ENCODE assay signal across 22 cellular contexts in genomic region chr2:168231609-168232241, GRCh38. TPM values are rescaled to one million over a fixed set of nuclear protein-coding genes. Genes with fewer than 3 reads are reported as not detected.
DNase-seq lines count a peak whose midpoint lies in the region; ATAC-seq, FAIRE-seq and TF ChIP-seq lines count a peak whose summit lies in the region.
"Had no signal": no experiment of that assay in that cellular context is flagged by ENCODE, and none has a peak within 500 bp of the region (broad histone marks: within the 10 kb centered on the region; RNA-seq: fewer than 3 reads in every experiment).

No MANE protein-coding gene starts in this region.

- H3K9ac ChIP-seq in IMR-90 (ENCODE audit: low read depth, low read length): no peak overlapping the region
- H3K9ac ChIP-seq: parathyroid adenoma had no signal

- no peak overlapping the region for H3K56ac ChIP-seq in IMR-90 (ENCODE audit: extremely low read depth, insufficient read depth, low read length)

- H3K4me1 ChIP-seq in IMR-90 (ENCODE audit: control insufficient read depth, insufficient read depth, low read length): peaks cover 6% of the 10 kb centered on the region; the same call in 1 of the 2 replicates
- H3K4me1 ChIP-seq: HAP-1, lower lobe of right lung, parathyroid adenoma, vagina had no signal

- H4K8ac ChIP-seq in IMR-90 (ENCODE audit: low read depth in 2 of 2, low read length in 2 of 2): no peak overlapping the region

- no CpG with 5 or more reads among the region's 7 CpGs for WGBS in IMR-90 (ENCODE audit: extremely low coverage in 2 of 2, insufficient read length in 1 of 2), 2 experiments

- in situ Hi-C loops in IMR-90 (cut with MboI; ENCODE audit: low sequenced_read_pairs): no loop called here

- dilution Hi-C loops in IMR-90 (cut with HindIII; ENCODE audit: low sequenced_read_pairs, unreplicated experiment): no loop called here

- H3K4me2 ChIP-seq in IMR-90 (ENCODE audit: low read depth, low read length): no peak overlapping the region

- no peak overlapping the region for H2BK15ac ChIP-seq in IMR-90 (ENCODE audit: low read depth, low read length)

- H2AK5ac ChIP-seq in IMR-90 (ENCODE audit: low read depth, low read length): peak overlapping the region; percentile 70

- no peaks in the 10 kb centered on the region for H3K27me3 Mint-ChIP-seq in effector memory CD8-positive, alpha-beta T cell
- H3K27me3 Mint-ChIP-seq in natural killer cell (ENCODE audit: low read depth in 2 of 2): no peaks in the 10 kb centered on the region
- H3K27me3 Mint-ChIP-seq: activated B cell treated with CpG ODN at 0.5 μM for 24 hours; activated naive CD8-positive, alpha-beta T cell; naive B cell had no signal

- H2BK5ac ChIP-seq in IMR-90 (ENCODE audit: low read depth, low read length, poor library complexity, severe bottlenecking): no peak overlapping the region

- H4K20me1 ChIP-seq in IMR-90 (ENCODE audit: insufficient read depth, low read length): no peaks in the 10 kb centered on the region

- H3K27me3 ChIP-seq in IMR-90 (ENCODE audit: control insufficient read depth, insufficient read depth, low read length): no peaks in the 10 kb centered on the region
- H3K27me3 ChIP-seq: brain microvascular endothelial cell, vagina had no signal

- no peak for TF ChIP-seq POLR2A in IMR-90 (IDR thresholded peaks at IDR 0.05; ENCODE audit: low read depth, low read length)

- intact Hi-C loops in IMR-90 (cut with micrococcal nuclease) (no loop called here), natural killer cell (cut with micrococcal nuclease) (no loop called here)

- no peak overlapping the region for H2BK120ac ChIP-seq in IMR-90 (ENCODE audit: low read depth, low read length)

- H3K23ac ChIP-seq in IMR-90 (ENCODE audit: low read depth, low read length): peak overlapping the region; percentile 25; the same call in 1 of the 2 replicates

- H3K14ac ChIP-seq in IMR-90 (replicated peaks; ENCODE audit: low read depth, low read length): no peak overlapping the region

- ATAC-seq in IMR-90 (ENCODE audit: low read depth) (no peak), natural killer cell (no peak), HG02885 (IDR thresholded peaks at IDR 0.05; ENCODE audit: poor library complexity, unreplicated experiment) (no peak), HG03571 (IDR thresholded peaks at IDR 0.05; ENCODE audit: unreplicated experiment) (no peak), HG02973 (IDR thresholded peaks at IDR 0.05; ENCODE audit: unreplicated experiment) (no peak)
- no peak for ATAC-seq in effector memory CD8-positive, alpha-beta T cell (replicated peaks)
- ATAC-seq: activated CD8-positive, alpha-beta T cell treated with anti-CD3 and anti-CD28 coated beads, Interleukin-2, amount 10 ng/mL, durations not matched to agents 7 days and 5 days; lower lobe of right lung had no signal

- no peak overlapping the region for H3K18ac ChIP-seq in IMR-90 (ENCODE audit: low read depth, low read length)

- no peak for FAIRE-seq in HTR-8/SVneo (lab: Jason Lieb, UNC)

- H3K4me1 Mint-ChIP-seq in effector memory CD8-positive, alpha-beta T cell (ENCODE audit: low read depth in 2 of 2): peaks cover 16 to 42% of the 10 kb centered on the region in 2 donors
- H3K4me1 Mint-ChIP-seq in natural killer cell: peaks cover 43 to 52% of the 10 kb centered on the region in 2 donors

- H2BK20ac ChIP-seq in IMR-90 (ENCODE audit: low read depth, low read length): no peak overlapping the region

- TF ChIP-seq RAD21 in IMR-90 (IDR thresholded peaks at IDR 0.05; ENCODE audit: low read length): no peak

- no peak overlapping the region for H4K91ac ChIP-seq in IMR-90 (ENCODE audit: insufficient read depth, low read depth, low read length)

- BruUV-seq in IMR-90 (replicated peaks; lab: Mats Ljungman, UMichigan): no TSS peak

- peaks cover 11% of the 10 kb centered on the region; the same call in 1 of the 2 replicates for H3K9me1 ChIP-seq in IMR-90 (ENCODE audit: insufficient read depth, low read length)

- POLR2A ChIA-PET in IMR-90 (lab: Charles Lee; ENCODE audit: unreplicated experiment): no interaction called here

- H3K4me3 Mint-ChIP-seq in effector memory CD8-positive, alpha-beta T cell: no peak overlapping the region
- no peak overlapping the region for H3K4me3 Mint-ChIP-seq in natural killer cell
- H3K4me3 Mint-ChIP-seq: activated B cell treated with CpG ODN at 0.5 μM for 24 hours; activated CD8-positive, alpha-beta T cell treated with anti-CD3 and anti-CD28 coated beads, Interleukin-2, amount 10 ng/mL, durations not matched to agents 7 days and 5 days; activated naive CD8-positive, alpha-beta T cell; naive B cell had no signal

- no peak for DNase-seq in IMR-90
- DNase-seq in NCI-H2171 (lab: John Stamatoyannopoulos, UW): peak; percentile 57
- no peak for DNase-seq in effector memory CD8-positive, alpha-beta T cell
- no peak for DNase-seq in natural killer cell
- no peak for DNase-seq in HTR-8/SVneo (ENCODE audit: insufficient read length, low spot score)
- DNase-seq: activated B cell treated with CpG ODN at 0.5 μM for 24 hours; activated CD8-positive, alpha-beta T cell treated with anti-CD3 and anti-CD28 coated beads, Interleukin-2, amount 10 ng/mL, durations not matched to agents 7 days and 5 days; brain microvascular endothelial cell; EL; KG1; lower lobe of right lung; naive B cell; NCI-H510A; stimulated activated CD4-positive, alpha-beta T cell treated with anti-CD3 and anti-CD28 coated beads, Interleukin-2, amount 100 ng/mL, for 48 hours had no signal

- H3K4me3 ChIP-seq in IMR-90 (ENCODE audit: insufficient read depth, low read depth, low read length): no peak overlapping the region
- H3K4me3 ChIP-seq: HAP-1, lower lobe of right lung, skin epidermis, vagina had no signal

- no peak overlapping the region for H2AFZ ChIP-seq in IMR-90 (replicated peaks; ENCODE audit: low read length, poor library complexity)
- H2AFZ ChIP-seq: parathyroid adenoma had no signal

- no peak overlapping the region for H4K5ac ChIP-seq in IMR-90 (ENCODE audit: low read depth, low read length)

- peaks cover 9% of the 10 kb centered on the region for H3K36me3 Mint-ChIP-seq in effector memory CD8-positive, alpha-beta T cell (ENCODE audit: insufficient read depth)
- H3K36me3 Mint-ChIP-seq in natural killer cell: no peaks in the 10 kb centered on the region
- H3K36me3 Mint-ChIP-seq: naive B cell had no signal

- TF ChIP-seq CTCF in IMR-90 (conservative IDR thresholded peaks at IDR 0.05; ENCODE audit: low read depth, low read length) (no peak), natural killer cell (IDR thresholded peaks at IDR 0.05) (no peak)

- H3K36me3 ChIP-seq in IMR-90 (ENCODE audit: control insufficient read depth, insufficient read depth, low read length): 0 out of 2 replicates have a peak, but pooled peaks cover 2% of the 10 kb centered on the region
- H3K36me3 ChIP-seq: brain microvascular endothelial cell, HAP-1, lower lobe of right lung had no signal

- H3K9me3 ChIP-seq in IMR-90 (ENCODE audit: control insufficient read depth, insufficient read depth, low read length): peaks cover 8% of the 10 kb centered on the region
- H3K9me3 ChIP-seq: HAP-1, lower lobe of right lung, vagina had no signal

- H3K4ac ChIP-seq in IMR-90 (ENCODE audit: low read depth, low read length): no peak overlapping the region

- peak overlapping the region; percentile 49 to 69 for H3K27ac Mint-ChIP-seq in effector memory CD8-positive, alpha-beta T cell
- peak overlapping the region; percentile 37 to 48 for H3K27ac Mint-ChIP-seq in natural killer cell
- H3K27ac Mint-ChIP-seq: activated B cell treated with CpG ODN at 0.5 μM for 24 hours; activated CD8-positive, alpha-beta T cell treated with anti-CD3 and anti-CD28 coated beads, Interleukin-2, amount 10 ng/mL, durations not matched to agents 7 days and 5 days; activated naive CD8-positive, alpha-beta T cell; naive B cell had no signal

- no peak overlapping the region for H3K27ac ChIP-seq in IMR-90 (ENCODE audit: insufficient read depth, low read length)
- H3K27ac ChIP-seq: brain microvascular endothelial cell, lower lobe of right lung, parathyroid adenoma, skin epidermis, vagina had no signal

- H2AK9ac ChIP-seq in IMR-90 (replicated peaks; ENCODE audit: low read depth, low read length, poor library complexity): no peak overlapping the region

- H3K9me3 Mint-ChIP-seq in effector memory CD8-positive, alpha-beta T cell: peaks cover 0 to 3% of the 10 kb centered on the region in 2 donors
- H3K9me3 Mint-ChIP-seq in natural killer cell: no peaks in the 10 kb centered on the region
- H3K9me3 Mint-ChIP-seq: activated B cell treated with CpG ODN at 0.5 μM for 24 hours had no signal

- H3K79me1 ChIP-seq in IMR-90 (ENCODE audit: low read depth in 1 of 2, low read length in 2 of 2): peaks cover 19 to 47% of the 10 kb centered on the region in 2 experiments

- CTCF ChIA-PET in IMR-90 (lab: Yijun Ruan, JAX): no interaction called here

TF ChIP-seq in IMR-90, 13 proteins besides CTCF, POLR2A, EP300 and RAD21:
- no peak for TF ChIP-seq CHD1 (IDR thresholded peaks at IDR 0.05; ENCODE audit: low read depth, low read length)
- TF ChIP-seq MAFK (IDR thresholded peaks at IDR 0.05; ENCODE audit: low read depth, low read length): no peak

RNA-seq across cellular contexts. Expression of gene STK39, which starts 15.7 kb away (rescaled TPM):
- total RNA-seq in IMR-90 (2012; rRNA removed) (11.8 and 25.8 TPM in 2 replicates), natural killer cell (10 to 100 TPM; 53.3 to 79.3 (median 66.6) TPM)
- 12.8 and 16.4 TPM in 2 replicates for polyA plus RNA-seq in IMR-90 (2012; rRNA removed)
- 2.3 and 4.0 TPM in 2 replicates for polyA plus RNA-seq in IMR-90 (2012; cell fraction: cytosol; rRNA removed)
- 0.84 and 11.9 TPM in 2 replicates for polyA plus RNA-seq in IMR-90 (2012; cell fraction: nucleus; rRNA removed; ENCODE audit: low replicate concordance)
